In the genomic region with DNA sequence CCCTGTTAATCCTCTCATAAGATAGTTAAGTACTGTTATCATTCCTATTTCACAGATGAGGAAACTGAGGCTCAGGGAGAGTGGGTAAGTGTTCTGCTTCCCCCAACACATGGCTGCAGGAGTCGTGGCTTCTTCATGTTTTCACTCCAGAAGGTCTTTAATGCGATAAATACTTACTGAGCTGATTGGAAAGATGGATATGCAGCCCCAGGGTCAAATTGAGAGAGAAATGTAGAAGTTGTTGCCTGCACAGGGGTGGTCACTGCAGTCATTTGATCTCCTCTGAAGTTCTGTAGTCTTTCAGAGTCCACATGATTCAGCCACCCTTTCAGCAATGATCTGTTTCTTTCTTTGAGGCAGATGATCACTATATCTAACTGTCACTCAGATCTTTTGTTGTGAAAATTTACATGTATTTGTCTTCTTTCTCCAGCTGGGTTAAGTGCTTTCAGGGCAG, we compare ENCODE assay signal across 2 cellular contexts.
TF ChIP-seq lines count a peak whose summit lies in the region.

No MANE protein-coding gene starts in this region.

TF ChIP-seq in HepG2, 621 proteins besides CTCF, POLR2A, EP300 and RAD21 (continued from another document and continues in another):
- TF ChIP-seq, protein P1, sequence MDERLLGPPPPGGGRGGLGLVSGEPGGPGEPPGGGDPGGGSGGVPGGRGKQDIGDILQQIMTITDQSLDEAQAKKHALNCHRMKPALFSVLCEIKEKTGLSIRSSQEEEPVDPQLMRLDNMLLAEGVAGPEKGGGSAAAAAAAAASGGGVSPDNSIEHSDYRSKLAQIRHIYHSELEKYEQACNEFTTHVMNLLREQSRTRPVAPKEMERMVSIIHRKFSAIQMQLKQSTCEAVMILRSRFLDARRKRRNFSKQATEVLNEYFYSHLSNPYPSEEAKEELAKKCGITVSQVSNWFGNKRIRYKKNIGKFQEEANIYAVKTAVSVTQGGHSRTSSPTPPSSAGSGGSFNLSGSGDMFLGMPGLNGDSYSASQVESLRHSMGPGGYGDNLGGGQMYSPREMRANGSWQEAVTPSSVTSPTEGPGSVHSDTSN (CRISPR knock-in tag; IDR thresholded peaks at IDR 0.05): peak; percentile 44; the same call in 1 of the 2 replicates
- TF ChIP-seq, protein P2, sequence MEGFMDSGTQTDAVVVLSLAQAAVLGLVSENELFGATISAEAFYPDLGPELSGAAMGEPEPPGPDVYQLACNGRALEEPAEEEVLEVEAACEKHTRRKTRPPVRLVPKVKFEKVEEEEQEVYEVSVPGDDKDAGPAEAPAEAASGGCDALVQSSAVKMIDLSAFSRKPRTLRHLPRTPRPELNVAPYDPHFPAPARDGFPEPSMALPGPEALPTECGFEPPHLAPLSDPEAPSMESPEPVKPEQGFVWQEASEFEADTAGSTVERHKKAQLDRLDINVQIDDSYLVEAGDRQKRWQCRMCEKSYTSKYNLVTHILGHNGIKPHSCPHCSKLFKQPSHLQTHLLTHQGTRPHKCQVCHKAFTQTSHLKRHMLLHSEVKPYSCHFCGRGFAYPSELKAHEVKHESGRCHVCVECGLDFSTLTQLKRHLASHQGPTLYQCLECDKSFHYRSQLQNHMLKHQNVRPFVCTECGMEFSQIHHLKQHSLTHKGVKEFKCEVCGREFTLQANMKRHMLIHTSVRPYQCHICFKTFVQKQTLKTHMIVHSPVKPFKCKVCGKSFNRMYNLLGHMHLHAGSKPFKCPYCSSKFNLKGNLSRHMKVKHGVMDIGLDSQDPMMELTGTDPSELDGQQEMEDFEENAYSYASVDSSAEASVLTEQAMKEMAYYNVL (CRISPR knock-in tag; IDR thresholded peaks at IDR 0.05; ENCODE audit: borderline replicate concordance): peak; percentile 75; the same call in 1 of the 2 replicates
- TF ChIP-seq TCF7 (IDR thresholded peaks at IDR 0.05; ENCODE audit: low read depth): peak; percentile 54; the same call in 1 of the 2 replicates
- TF ChIP-seq ZFX (CRISPR knock-in tag; IDR thresholded peaks at IDR 0.05; ENCODE audit: low read depth): peak; percentile 6; the same call in 1 of the 2 replicates
- peak; percentile 39; the same call in 1 of the 2 replicates for TF ChIP-seq NCOR1 (IDR thresholded peaks at IDR 0.05; ENCODE audit: borderline replicate concordance, low read length)
- no peak for TF ChIP-seq ZNF446 (CRISPR knock-in tag; IDR thresholded peaks at IDR 0.05)
- TF ChIP-seq, protein P3, sequence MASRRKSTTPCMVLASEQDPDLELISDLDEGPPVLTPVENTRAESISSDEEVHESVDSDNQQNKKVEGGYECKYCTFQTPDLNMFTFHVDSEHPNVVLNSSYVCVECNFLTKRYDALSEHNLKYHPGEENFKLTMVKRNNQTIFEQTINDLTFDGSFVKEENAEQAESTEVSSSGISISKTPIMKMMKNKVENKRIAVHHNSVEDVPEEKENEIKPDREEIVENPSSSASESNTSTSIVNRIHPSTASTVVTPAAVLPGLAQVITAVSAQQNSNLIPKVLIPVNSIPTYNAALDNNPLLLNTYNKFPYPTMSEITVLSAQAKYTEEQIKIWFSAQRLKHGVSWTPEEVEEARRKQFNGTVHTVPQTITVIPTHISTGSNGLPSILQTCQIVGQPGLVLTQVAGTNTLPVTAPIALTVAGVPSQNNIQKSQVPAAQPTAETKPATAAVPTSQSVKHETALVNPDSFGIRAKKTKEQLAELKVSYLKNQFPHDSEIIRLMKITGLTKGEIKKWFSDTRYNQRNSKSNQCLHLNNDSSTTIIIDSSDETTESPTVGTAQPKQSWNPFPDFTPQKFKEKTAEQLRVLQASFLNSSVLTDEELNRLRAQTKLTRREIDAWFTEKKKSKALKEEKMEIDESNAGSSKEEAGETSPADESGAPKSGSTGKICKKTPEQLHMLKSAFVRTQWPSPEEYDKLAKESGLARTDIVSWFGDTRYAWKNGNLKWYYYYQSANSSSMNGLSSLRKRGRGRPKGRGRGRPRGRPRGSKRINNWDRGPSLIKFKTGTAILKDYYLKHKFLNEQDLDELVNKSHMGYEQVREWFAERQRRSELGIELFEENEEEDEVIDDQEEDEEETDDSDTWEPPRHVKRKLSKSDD (CRISPR knock-in tag; IDR thresholded peaks at IDR 0.05; ENCODE audit: low read depth): no peak
- TF ChIP-seq SOX13 (IDR thresholded peaks at IDR 0.05): no peak
- peak in 1 of 2 experiments; percentile 56; a peak in 1 of 4 replicates for TF ChIP-seq SOX13 (CRISPR knock-in tag; conservative IDR thresholded peaks at IDR 0.05 in 1 of 2, IDR thresholded peaks at IDR 0.05 in 1 of 2)
- TF ChIP-seq MED1 (CRISPR knock-in tag; IDR thresholded peaks at IDR 0.05): peak; percentile 59
- TF ChIP-seq, protein P4, sequence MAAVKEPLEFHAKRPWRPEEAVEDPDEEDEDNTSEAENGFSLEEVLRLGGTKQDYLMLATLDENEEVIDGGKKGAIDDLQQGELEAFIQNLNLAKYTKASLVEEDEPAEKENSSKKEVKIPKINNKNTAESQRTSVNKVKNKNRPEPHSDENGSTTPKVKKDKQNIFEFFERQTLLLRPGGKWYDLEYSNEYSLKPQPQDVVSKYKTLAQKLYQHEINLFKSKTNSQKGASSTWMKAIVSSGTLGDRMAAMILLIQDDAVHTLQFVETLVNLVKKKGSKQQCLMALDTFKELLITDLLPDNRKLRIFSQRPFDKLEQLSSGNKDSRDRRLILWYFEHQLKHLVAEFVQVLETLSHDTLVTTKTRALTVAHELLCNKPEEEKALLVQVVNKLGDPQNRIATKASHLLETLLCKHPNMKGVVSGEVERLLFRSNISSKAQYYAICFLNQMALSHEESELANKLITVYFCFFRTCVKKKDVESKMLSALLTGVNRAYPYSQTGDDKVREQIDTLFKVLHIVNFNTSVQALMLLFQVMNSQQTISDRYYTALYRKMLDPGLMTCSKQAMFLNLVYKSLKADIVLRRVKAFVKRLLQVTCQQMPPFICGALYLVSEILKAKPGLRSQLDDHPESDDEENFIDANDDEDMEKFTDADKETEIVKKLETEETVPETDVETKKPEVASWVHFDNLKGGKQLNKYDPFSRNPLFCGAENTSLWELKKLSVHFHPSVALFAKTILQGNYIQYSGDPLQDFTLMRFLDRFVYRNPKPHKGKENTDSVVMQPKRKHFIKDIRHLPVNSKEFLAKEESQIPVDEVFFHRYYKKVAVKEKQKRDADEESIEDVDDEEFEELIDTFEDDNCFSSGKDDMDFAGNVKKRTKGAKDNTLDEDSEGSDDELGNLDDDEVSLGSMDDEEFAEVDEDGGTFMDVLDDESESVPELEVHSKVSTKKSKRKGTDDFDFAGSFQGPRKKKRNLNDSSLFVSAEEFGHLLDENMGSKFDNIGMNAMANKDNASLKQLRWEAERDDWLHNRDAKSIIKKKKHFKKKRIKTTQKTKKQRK (IDR thresholded peaks at IDR 0.05; ENCODE audit: low read length): no peak
- peak; percentile 74 for TF ChIP-seq SOX5 (CRISPR knock-in tag; IDR thresholded peaks at IDR 0.05; ENCODE audit: borderline replicate concordance)
- TF ChIP-seq HNF4A (CRISPR knock-in tag; IDR thresholded peaks at IDR 0.05): peak; percentile 68

TF ChIP-seq in HEK293T, 16 proteins besides CTCF, POLR2A, EP300 and RAD21 (continued from another document):
- TF ChIP-seq ELF4 (IDR thresholded peaks at IDR 0.05) (no peak), ARNT (IDR thresholded peaks at IDR 0.05) (no peak), HDGF (IDR thresholded peaks at IDR 0.05; ENCODE audit: borderline replicate concordance) (no peak), TARDBP (IDR thresholded peaks at IDR 0.05) (no peak), SUZ12 (IDR thresholded peaks at IDR 0.05) (no peak), BHLHE40 (IDR thresholded peaks at IDR 0.05; ENCODE audit: borderline replicate concordance) (no peak), SP1 (IDR thresholded peaks at IDR 0.05) (no peak), LEF1 (IDR thresholded peaks at IDR 0.05; ENCODE audit: borderline replicate concordance) (no peak), FOXA1 (IDR thresholded peaks at IDR 0.05) (no peak), FOXM1 (IDR thresholded peaks at IDR 0.05; ENCODE audit: borderline replicate concordance) (no peak), L3MBTL2 (conservative IDR thresholded peaks at IDR 0.05) (no peak), CTBP1 (IDR thresholded peaks at IDR 0.05; ENCODE audit: borderline replicate concordance) (no peak), ZNF384 (IDR thresholded peaks at IDR 0.05) (no peak), FOXK2 (IDR thresholded peaks at IDR 0.05) (no peak), NFRKB (IDR thresholded peaks at IDR 0.05) (no peak)
